ENCODE assay signal across 26 cellular contexts in genomic region chr13:65036999-65037398, GRCh38.
"Had no signal": no experiment of that assay in that cellular context is flagged by ENCODE, and none has a peak within 500 bp of the region (broad histone marks: within the 10 kb centered on the region; RNA-seq: fewer than 3 reads in every experiment).

No MANE protein-coding gene starts in this region.

- H3K9me3 Mint-ChIP-seq: endodermal cell, nephron progenitor cell had no signal

- ATAC-seq: esophagus mucosa; gastrocnemius medialis; left ventricle myocardium superior; lower lobe of right lung; naive thymus-derived CD8-positive, alpha-beta T cell; right lobe of liver; stimulated activated naive B cell treated with anti-CD40 and anti-IgM and Interleukin-4, amounts not matched to agents 10 μg/mL and 1 μg/mL and 100 μg/mL, for 72 hours had no signal

- H3K27me3 ChIP-seq: gastrocnemius medialis, ovary, right lobe of liver, tibial nerve, upper lobe of left lung had no signal

- H3K36me3 Mint-ChIP-seq: stimulated activated naive B cell treated with anti-CD40 and anti-IgM and Interleukin-4, amounts not matched to agents 10 μg/mL and 1 μg/mL and 100 μg/mL, for 72 hours had no signal

- H3K9me3 ChIP-seq: gastrocnemius medialis, lower lobe of right lung, ovary, right lobe of liver, thoracic aorta, tibial nerve, upper lobe of left lung had no signal

- H3K27ac Mint-ChIP-seq: endodermal cell; naive thymus-derived CD8-positive, alpha-beta T cell; nephron progenitor cell; stimulated activated naive B cell treated with anti-CD40 and anti-IgM and Interleukin-4, amounts not matched to agents 10 μg/mL and 1 μg/mL and 100 μg/mL, for 72 hours; stimulated activated naive CD8-positive, alpha-beta T cell treated with anti-CD3 and anti-CD28 coated beads, Interleukin-15, Interleukin-2, amounts not matched to agents 100 ng/mL and 50 ng/mL, for 24 hours had no signal

- H3K4me3 ChIP-seq: dorsolateral prefrontal cortex, gastrocnemius medialis, lower lobe of right lung, ovary, right lobe of liver, thoracic aorta, tibial nerve, upper lobe of left lung had no signal

- H3K4me1 Mint-ChIP-seq: endodermal cell; naive thymus-derived CD8-positive, alpha-beta T cell; nephron progenitor cell; stimulated activated naive B cell treated with anti-CD40 and anti-IgM and Interleukin-4, amounts not matched to agents 10 μg/mL and 1 μg/mL and 100 μg/mL, for 72 hours had no signal

- DNase-seq: dorsolateral prefrontal cortex; effector CD4-positive, alpha-beta T cell; endodermal cell; foreskin fibroblast; gastrocnemius medialis; head of caudate nucleus; left ventricle myocardium superior; lower lobe of right lung; naive thymus-derived CD8-positive, alpha-beta T cell; nephron progenitor cell; nucleus accumbens; ovary; retina; right lobe of liver; small intestine; stimulated activated CD4-positive, alpha-beta T cell treated with anti-CD3 and anti-CD28 coated beads, Interleukin-15, amount 100 ng/mL, for 24 hours; stimulated activated CD4-positive, alpha-beta T cell treated with anti-CD3 and anti-CD28 coated beads, Interleukin-2, amount 100 ng/mL, for 48 hours; stimulated activated naive B cell treated with anti-CD40 and anti-IgM and Interleukin-4, amounts not matched to agents 10 μg/mL and 1 μg/mL and 100 μg/mL, for 72 hours; upper lobe of left lung had no signal

- FAIRE-seq: keratinocyte, small intestine, urothelium cell line had no signal

- H3K36me3 ChIP-seq: gastrocnemius medialis, lower lobe of right lung, ovary, right lobe of liver, thoracic aorta, tibial nerve, upper lobe of left lung had no signal

- H3K4me3 Mint-ChIP-seq: endodermal cell; naive thymus-derived CD8-positive, alpha-beta T cell; nephron progenitor cell; stimulated activated naive B cell treated with anti-CD40 and anti-IgM and Interleukin-4, amounts not matched to agents 10 μg/mL and 1 μg/mL and 100 μg/mL, for 72 hours; stimulated activated naive CD8-positive, alpha-beta T cell treated with anti-CD3 and anti-CD28 coated beads, Interleukin-15, Interleukin-2, amounts not matched to agents 100 ng/mL and 50 ng/mL, for 24 hours had no signal

- H3K27me3 Mint-ChIP-seq: naive thymus-derived CD8-positive, alpha-beta T cell; stimulated activated naive B cell treated with anti-CD40 and anti-IgM and Interleukin-4, amounts not matched to agents 10 μg/mL and 1 μg/mL and 100 μg/mL, for 72 hours; stimulated activated naive CD8-positive, alpha-beta T cell treated with anti-CD3 and anti-CD28 coated beads, Interleukin-15, Interleukin-2, amounts not matched to agents 100 ng/mL and 50 ng/mL, for 24 hours had no signal

- H3K4me1 ChIP-seq: gastrocnemius medialis, lower lobe of right lung, right lobe of liver, tibial nerve, upper lobe of left lung had no signal

- H3K27ac ChIP-seq: dorsolateral prefrontal cortex, epithelial cell of prostate, gastrocnemius medialis, lower lobe of right lung, ovary, right lobe of liver, thoracic aorta, tibial nerve, upper lobe of left lung had no signal
